ENCODE assay signal across 8 cellular contexts in the genomic region with DNA sequence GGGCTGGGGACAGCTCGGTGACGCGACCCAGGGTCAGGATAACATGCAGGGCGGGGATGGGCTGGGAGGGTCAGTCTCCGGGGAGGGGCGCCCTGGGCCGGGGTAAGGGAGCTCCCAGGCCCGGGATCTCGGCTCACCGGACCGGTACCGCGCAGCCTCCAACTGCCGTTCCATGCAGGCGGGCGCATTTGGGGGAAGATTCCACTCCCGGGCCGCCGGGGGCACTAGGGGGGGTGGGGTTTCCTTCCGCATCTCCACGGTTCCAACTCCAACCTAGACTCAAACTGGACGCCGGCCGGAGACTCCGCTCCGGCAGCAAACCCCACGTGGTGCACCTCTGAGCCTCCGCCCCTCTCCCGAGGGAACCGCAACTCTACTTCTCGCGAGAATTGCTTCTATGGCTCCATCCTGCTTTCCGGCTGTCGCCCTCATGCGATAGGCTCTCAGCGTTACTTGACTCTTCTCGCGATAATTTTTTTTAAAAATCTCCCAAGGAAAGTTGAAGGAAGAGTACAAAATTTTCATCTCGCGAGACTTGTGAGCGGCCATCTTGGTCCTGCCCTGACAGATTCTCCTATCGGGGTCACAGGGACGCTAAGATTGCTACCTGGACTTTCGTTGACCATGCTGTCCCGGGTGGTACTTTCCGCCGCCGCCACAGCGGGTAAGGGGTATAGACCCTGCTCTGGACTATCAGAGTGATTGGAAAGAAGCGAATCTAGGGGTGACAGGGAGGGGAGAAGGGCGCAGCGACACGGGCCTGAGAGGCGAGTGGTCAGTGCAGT. TPM values are rescaled to one million over a fixed set of nuclear protein-coding genes. Genes with fewer than 3 reads are reported as not detected.
DNase-seq lines count a peak whose midpoint lies in the region; ATAC-seq and TF ChIP-seq lines count a peak whose summit lies in the region.

Gene ATP5PB, plus strand, starts transcription at position 547 of the 785 bp plus-strand sequence. Its CDS starts 78 bp downstream, at position 625.
Gene WDR77, minus strand, starts transcription at position 339 of the 785 bp plus-strand sequence. Its CDS starts 87 bp downstream, at position 252.

- CTCF ChIA-PET in PC-9 (lab: Charles Lee), result interaction anchor here (1.9 kb wide), 1 partner anchor 59 kb away, joined by 5 read pairs; no protein-coding TSS in a partner anchor

- POLR2A ChIA-PET in PC-9 (lab: Charles Lee; ENCODE audit: unreplicated experiment), result interaction anchor here (0.5 to 1.0 kb wide), 3 partner anchors 20 to 310 kb away, joined by 7 to 13 read pairs (median 10); no protein-coding TSS in a partner anchor

- H3K4me1 ChIP-seq in PC-9 (replicated peaks; ENCODE audit: insufficient read depth) (peaks cover 23% of the 10 kb centered on the region), mucosa of descending colon (ENCODE audit: low read depth) (peaks cover 43% of the 10 kb centered on the region)

- DNase-seq in DMS153 (lab: John Stamatoyannopoulos, UW), result peak; percentile 99
- DNase-seq in Jurkat, Clone E6-1 (ENCODE audit: low read depth, low spot score), result peak; percentile 98
- DNase-seq in PC-9, result peak; percentile 92 to 100
- peak; percentile 83 for DNase-seq in activated T-cell treated with anti-CD3 and anti-CD28 coated beads, Interleukin-2, amount 50 U/mL, for 1 hour
- peak; percentile 97 for DNase-seq in epithelial cell of prostate (ENCODE audit: low read depth, low spot score)
- DNase-seq in mucosa of descending colon, result peak; percentile 90 to 96 (median 94)
- peak; percentile 77 for DNase-seq in stimulated activated CD8-positive, alpha-beta memory T cell treated with anti-CD3 and anti-CD28 coated beads, Interleukin-4, amount 100 ng/mL, for 24 hours (ENCODE audit: low read depth)

- no peaks in the 10 kb centered on the region for H3F3A ChIP-seq in PC-9 (ENCODE audit: insufficient read depth, low read depth)

- H3K4me3 ChIP-seq in Jurkat, Clone E6-1 (ENCODE audit: low read length), result peak within 1 kb of the TSS; percentile 84
- H3K4me3 ChIP-seq in PC-9 (peak within 1 kb of the TSS; percentile 85), mucosa of descending colon (peak within 1 kb of the TSS; percentile 82)

- intact Hi-C loops in PC-9 (cut with micrococcal nuclease; ENCODE audit: unreplicated experiment) (loop anchor here (1.0 to 10.0 kb wide), 2 partner anchors 304 to 306 kb away; partner anchors contain the start of genes CEPT1, DDX20 and DRAM2), mucosa of descending colon (cut with DNase I, micrococcal nuclease) (no loop called here)

- H3K9me3 ChIP-seq in PC-9 (ENCODE audit: insufficient read depth, low read depth) (no peaks in the 10 kb centered on the region), mucosa of descending colon (no peaks in the 10 kb centered on the region)

- H3K27me3 ChIP-seq in PC-9 (ENCODE audit: insufficient read depth, low read depth), result no peaks in the 10 kb centered on the region

- H3K79me2 ChIP-seq in PC-9 (ENCODE audit: low read depth), result peaks cover 91% of the 10 kb centered on the region

- peaks cover 5% of the 10 kb centered on the region; the same call in 1 of the 2 replicates for H4K20me1 ChIP-seq in PC-9 (ENCODE audit: insufficient read depth)

- H3K27ac ChIP-seq in PC-9 (peak within 1 kb of the TSS; percentile 69), epithelial cell of prostate (peak within 1 kb of the TSS; percentile 76)

- no peaks in the 10 kb centered on the region for H3K9me2 ChIP-seq in PC-9 (ENCODE audit: insufficient read depth)

- peak within 1 kb of the TSS; percentile 94 for H2AFZ ChIP-seq in PC-9

- no TSS peak for BruUV-seq in PC-9 (replicated peaks; lab: Mats Ljungman, UMichigan)

- TF ChIP-seq CTCF in PC-9 (conservative IDR thresholded peaks at IDR 0.05), result no peak
- TF ChIP-seq CTCF in mucosa of descending colon (IDR thresholded peaks at IDR 0.05), result no peak

- peaks cover 52% of the 10 kb centered on the region for H3K36me3 ChIP-seq in PC-9 (ENCODE audit: low read depth)
- H3K36me3 ChIP-seq in mucosa of descending colon (ENCODE audit: low read depth), result no peaks in the 10 kb centered on the region

- ATAC-seq in GM21619 (IDR thresholded peaks at IDR 0.05; ENCODE audit: unreplicated experiment) (peak; percentile 90), mucosa of descending colon (peak; percentile 97)

- peak within 1 kb of the TSS; percentile 95 for H3K4me2 ChIP-seq in PC-9

RNA-seq across cellular contexts. Expression of gene ATP5PB, which starts in this region (rescaled TPM):
- polyA plus RNA-seq in Jurkat, Clone E6-1 (2012; ENCODE audit: insufficient read depth, insufficient read length), result 401 TPM
- total RNA-seq in PC-9 (2021) (183 and 212 TPM in 2 replicates), mucosa of descending colon (100 to 1,000 TPM; 274 to 427 (median 390) TPM)

RNA-seq across cellular contexts. Expression of gene WDR77, which starts in this region (rescaled TPM):
- polyA plus RNA-seq in Jurkat, Clone E6-1 (2012; ENCODE audit: insufficient read depth, insufficient read length), result 84.0 TPM
- total RNA-seq in PC-9 (2021), result 20.6 and 23.7 TPM in 2 replicates
- 10 to 100 TPM; 20.2 to 28.2 (median 23.4) TPM for total RNA-seq in mucosa of descending colon

Comparison
In these comparisons a context has a peak if more than half of its experiments do, and no peak if none do; other contexts are left out.
1. Peak in every context shown above with its lines: DNase-seq, ATAC-seq, H3K4me3 ChIP-seq and H3K27ac ChIP-seq.